In genomic region chr22:20298803-20299735, GRCh38 we compare ENCODE assay signal across 8 cellular contexts. TPM values are rescaled to one million over a fixed set of nuclear protein-coding genes. Genes with fewer than 3 reads are reported as not detected.
DNase-seq lines count a peak whose midpoint lies in the region; ATAC-seq, FAIRE-seq and TF ChIP-seq lines count a peak whose summit lies in the region.

No MANE protein-coding gene starts in this region.

- H3K4me2 ChIP-seq in astrocyte (ENCODE audit: low read length), result peak overlapping the region; percentile 88

- no peak for FAIRE-seq in astrocyte (lab: Jason Lieb, UNC)

- no peaks in the 10 kb centered on the region for H3K9me3 Mint-ChIP-seq in CD4-positive, alpha-beta memory T cell
- no peaks in the 10 kb centered on the region for H3K9me3 Mint-ChIP-seq in astrocyte (ENCODE audit: unreplicated experiment)

- peak overlapping the region in 6 of 7 donors; percentile 65 to 95 (median 82) for H3K27ac Mint-ChIP-seq in CD4-positive, alpha-beta memory T cell
- no peak overlapping the region for H3K27ac Mint-ChIP-seq in astrocyte (ENCODE audit: unreplicated experiment)

- no peak for TF ChIP-seq EP300 in sigmoid colon (IDR thresholded peaks at IDR 0.05)

- H3K27me3 ChIP-seq in CD4-positive, alpha-beta memory T cell (ENCODE audit: insufficient read depth, low read length), result no peaks in the 10 kb centered on the region
- peaks cover 19% of the 10 kb centered on the region for H3K27me3 ChIP-seq in astrocyte (ENCODE audit: insufficient read depth, low read length)
- H3K27me3 ChIP-seq in sigmoid colon, result peaks cover 4 to 28% (median 9%) of the 10 kb centered on the region in 3 donors

- TF ChIP-seq CTCF in astrocyte (IDR thresholded peaks at IDR 0.05; ENCODE audit: insufficient read depth, low read depth, low read length) (no peak), sigmoid colon (IDR thresholded peaks at IDR 0.05) (no peak)

- H3K36me3 Mint-ChIP-seq in CD4-positive, alpha-beta memory T cell, result no peaks in the 10 kb centered on the region
- H3K36me3 Mint-ChIP-seq in astrocyte (ENCODE audit: low read depth, unreplicated experiment), result no peaks in the 10 kb centered on the region

- H3K4me1 Mint-ChIP-seq in CD4-positive, alpha-beta memory T cell, result peaks cover 2 to 10% (median 8%) of the 10 kb centered on the region in 4 donors
- no peaks in the 10 kb centered on the region for H3K4me1 Mint-ChIP-seq in astrocyte (ENCODE audit: low read depth, unreplicated experiment)

- WGBS in sigmoid colon, 2 donors, result 1 to 2% methylated on average over 88 of the region's 88 CpGs

- no peak for TF ChIP-seq POLR2A in sigmoid colon (IDR thresholded peaks at IDR 0.05)

- peaks cover 3% of the 10 kb centered on the region for H4K20me1 ChIP-seq in astrocyte (ENCODE audit: insufficient read depth, low read length)

- no peak for ATAC-seq in GM19351 (IDR thresholded peaks at IDR 0.05; ENCODE audit: unreplicated experiment)

- H3K4me3 ChIP-seq in CD4-positive, alpha-beta memory T cell (ENCODE audit: low read length in 2 of 2), result peak overlapping the region in 1 of 2 donors; percentile 62
- H3K4me3 ChIP-seq in astrocyte (ENCODE audit: insufficient read depth, low read depth, low read length) (peak overlapping the region; percentile 34), sigmoid colon (peak overlapping the region; percentile 29 to 60 (median 53))

- POLR2A ChIA-PET in CD4-positive, alpha-beta memory T cell (lab: Charles Lee; ENCODE audit: partially characterized antibody), result interaction anchor here (1.4 to 2.5 kb wide), 5 partner anchors 13 to 357 kb away, joined by 3 to 12 read pairs (median 6); partner anchors contain the start of genes COMT, DGCR6L, TXNRD2 and ZNF74

- peak; percentile 88 to 93 (median 91) for DNase-seq in CD4-positive, alpha-beta memory T cell
- DNase-seq in H4 (ENCODE audit: low spot score) (peak; percentile 38), NCI-H1436 treated with DMSO at 0.1 percent for 48 hours (lab: John Stamatoyannopoulos, UW) (peak; percentile 20), T1000 (lab: John Stamatoyannopoulos, UW) (peak; percentile 72), astrocyte (ENCODE audit: low read depth) (peak; percentile 57), hypothalamus (lab: John Stamatoyannopoulos, UW) (peak in 28 of 51 donors; percentile 13 to 65 (median 35)), sigmoid colon (peak; percentile 89)

- no peaks in the 10 kb centered on the region for H3K9me3 ChIP-seq in CD4-positive, alpha-beta memory T cell (ENCODE audit: control insufficient read depth in 1 of 2, low read length in 2 of 2)
- H3K9me3 ChIP-seq in astrocyte (ENCODE audit: insufficient read depth, low read depth, low read length) (no peaks in the 10 kb centered on the region), sigmoid colon (no peaks in the 10 kb centered on the region)

- H3K27ac ChIP-seq in CD4-positive, alpha-beta memory T cell (ENCODE audit: low read depth, low read length), result peak overlapping the region; percentile 25
- H3K27ac ChIP-seq in astrocyte (ENCODE audit: low read depth, low read length) (no peak overlapping the region), sigmoid colon (peak overlapping the region; percentile 11 to 44 (median 26))

- CTCF ChIA-PET in CD4-positive, alpha-beta memory T cell (lab: Charles Lee; ENCODE audit: partially characterized antibody), result no interaction called here

- H3K4me3 Mint-ChIP-seq in CD4-positive, alpha-beta memory T cell, result peak overlapping the region; percentile 81 to 89 (median 84)
- peak overlapping the region; percentile 79 for H3K4me3 Mint-ChIP-seq in astrocyte (ENCODE audit: unreplicated experiment)

- H2AFZ ChIP-seq in astrocyte (ENCODE audit: low read depth, low read length), result peak overlapping the region; percentile 67

- H3K9ac ChIP-seq in astrocyte (ENCODE audit: low read length), result no peak overlapping the region

- peaks cover 0 to 3% of the 10 kb centered on the region in 2 donors for H3K27me3 Mint-ChIP-seq in CD4-positive, alpha-beta memory T cell
- peaks cover 40% of the 10 kb centered on the region for H3K27me3 Mint-ChIP-seq in astrocyte (ENCODE audit: low read depth, unreplicated experiment)

- H3K36me3 ChIP-seq in CD4-positive, alpha-beta memory T cell (ENCODE audit: insufficient read depth, low read length), result no peaks in the 10 kb centered on the region
- H3K36me3 ChIP-seq in astrocyte (ENCODE audit: insufficient read depth, low read length) (no peaks in the 10 kb centered on the region), sigmoid colon (no peaks in the 10 kb centered on the region)

- intact Hi-C loops in CD4-positive, alpha-beta memory T cell (cut with micrococcal nuclease), result loop anchor here (1.0 kb wide), 3 partner anchors 21 to 168 kb away; partner anchors contain the start of genes DGCR6L, ZDHHC8 and ZNF74
- intact Hi-C loops in sigmoid colon (cut with DNase I), result no loop called here

- H3K4me1 ChIP-seq in CD4-positive, alpha-beta memory T cell (ENCODE audit: insufficient read depth, low read length), result peaks cover 6% of the 10 kb centered on the region
- H3K4me1 ChIP-seq in astrocyte (ENCODE audit: insufficient read depth, low read length) (peaks cover 2% of the 10 kb centered on the region), sigmoid colon (peaks cover 0 to 19% (median 16%) of the 10 kb centered on the region in 4 donors)

- H3K79me2 ChIP-seq in astrocyte (ENCODE audit: insufficient read depth, low read length), result no peaks in the 10 kb centered on the region

RNA-seq across cellular contexts. Expression of gene DGCR6L, which starts 20.8 kb away (rescaled TPM):
- total RNA-seq in CD4-positive, alpha-beta memory T cell, result 10 to 100 TPM; 39.9 to 44.6 TPM
- polyA plus RNA-seq in CD4-positive, alpha-beta memory T cell, result 100 to 1,000 TPM; 120 to 145 TPM
- 36.8 and 43.3 TPM in 2 replicates for total RNA-seq in H4 (2014; rRNA removed; shearing (Covaris generic))
- 33.3 and 33.7 TPM in 2 replicates for total RNA-seq in astrocyte
- total RNA-seq in sigmoid colon, result 10 to 100 TPM; 62.3 to 88.6 (median 69.8) TPM
- 10 to 100 TPM; 38.6 to 72.7 (median 54.6) TPM for polyA plus RNA-seq in sigmoid colon

RNA-seq across cellular contexts. Expression of gene RTN4R, which starts 31.0 kb away (rescaled TPM):
- total RNA-seq in CD4-positive, alpha-beta memory T cell, result 1 to 10 TPM; 2.1 to 2.7 TPM
- polyA plus RNA-seq in CD4-positive, alpha-beta memory T cell, result 1 to 10 TPM; 1.7 to 6.3 TPM
- 3.2 TPM in 2 replicates for total RNA-seq in H4 (2014; rRNA removed; shearing (Covaris generic))
- 1.9 and 2.9 TPM in 2 replicates for total RNA-seq in astrocyte
- total RNA-seq in sigmoid colon, result under 1 TPM in 2 of 4 donors, not detected in 2; 0.36 to 0.83 TPM
- polyA plus RNA-seq in sigmoid colon, result 1 to 10 TPM in 2 of 3 donors, under 1 TPM in 1; 0.60 to 4.3 (median 1.4) TPM

Comparison
In these comparisons a context has a peak if more than half of its experiments do, and no peak if none do; other contexts are left out.
1. DNase-seq: peak in every context shown above with its lines; median percentile 91 in CD4-positive, alpha-beta memory T cell; 89 in sigmoid colon; 72 in T1000; 57 in astrocyte; 38 in H4; 35 in hypothalamus; 20 in NCI-H1436 treated with DMSO at 0.1 percent for 48 hours.